ENCODE assay signal across 27 cellular contexts in the genomic region with DNA sequence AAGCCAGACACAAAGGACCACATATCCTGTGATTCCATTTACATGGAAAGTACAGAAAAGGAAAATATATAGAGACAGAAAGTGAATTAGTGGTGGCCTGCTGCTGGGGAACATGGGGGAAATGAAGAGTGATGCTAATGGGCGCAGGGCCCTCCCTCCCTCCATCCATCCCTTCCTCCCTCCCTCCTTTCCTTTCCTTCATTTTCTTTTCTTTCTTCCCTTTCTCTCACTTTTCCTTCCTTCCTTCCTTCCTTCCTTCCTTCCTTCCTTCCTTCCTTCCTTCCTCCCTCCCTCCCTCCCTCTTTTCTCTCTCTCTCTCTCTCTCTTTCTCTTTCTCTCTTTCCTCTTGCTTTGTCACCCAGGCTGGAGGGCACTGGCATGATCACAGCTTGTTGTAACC.
"Had no signal": no experiment of that assay in that cellular context is flagged by ENCODE, and none has a peak within 500 bp of the region (broad histone marks: within the 10 kb centered on the region; RNA-seq: fewer than 3 reads in every experiment).

No MANE protein-coding gene starts in this region.

- H3K27ac Mint-ChIP-seq: activated CD4-positive, alpha-beta memory T cell treated with anti-CD3 and anti-CD28 coated beads, Interleukin-2, amount 10 ng/mL, durations not matched to agents 7 days and 5 days; activated CD4-positive, alpha-beta T cell treated with anti-CD3 and anti-CD28 coated beads for 36 hours; activated CD4-positive, alpha-beta T cell treated with anti-CD3 and anti-CD28 coated beads, Interleukin-2, amount 10 ng/mL, durations not matched to agents 7 days and 5 days; activated naive CD4-positive, alpha-beta T cell treated with anti-CD3 and anti-CD28 coated beads, Interleukin-2, amount 10 ng/mL, durations not matched to agents 7 days and 5 days; activated naive CD8-positive, alpha-beta T cell; activated T-helper 1 cell treated with anti-CD3 and anti-CD28 coated beads, Interleukin-12 subunit alpha, Interleukin-12 subunit beta, Interleukin-2, Interleukin-4 antibody, amounts not matched to agents 30 ng/mL and 10 ng/mL and 1 ng/mL, durations not matched to agents 14 hours and 24 hours and 36 hours; activated T-helper 2 cell treated with anti-CD3 and anti-CD28 coated beads, Interferon-gamma antibody, Interleukin-2, Interleukin-4, amounts not matched to agents 10 μg/mL and 5 μg/mL and 100 μg/mL, durations not matched to agents 14 hours and 24 hours and 36 hours; brain had no signal

- H3K4me3 Mint-ChIP-seq: activated CD4-positive, alpha-beta memory T cell treated with anti-CD3 and anti-CD28 coated beads, Interleukin-2, amount 10 ng/mL, durations not matched to agents 7 days and 5 days; activated CD4-positive, alpha-beta T cell treated with anti-CD3 and anti-CD28 coated beads for 36 hours; activated CD4-positive, alpha-beta T cell treated with anti-CD3 and anti-CD28 coated beads, Interleukin-2, amount 10 ng/mL, durations not matched to agents 7 days and 5 days; activated naive CD4-positive, alpha-beta T cell treated with anti-CD3 and anti-CD28 coated beads, Interleukin-2, amount 10 ng/mL, durations not matched to agents 7 days and 5 days; activated naive CD8-positive, alpha-beta T cell; activated T-cell treated with anti-CD3 and anti-CD28 coated beads, Interleukin-2, amount 50 U/mL, for 4 hours; activated T-helper 1 cell treated with anti-CD3 and anti-CD28 coated beads, Interleukin-12 subunit alpha, Interleukin-12 subunit beta, Interleukin-2, Interleukin-4 antibody, amounts not matched to agents 30 ng/mL and 10 ng/mL and 1 ng/mL, durations not matched to agents 14 hours and 24 hours and 36 hours; brain had no signal

- H3K27ac ChIP-seq: ascending aorta, breast epithelium, cardiac muscle cell, colonic mucosa, epithelial cell of prostate, esophagus squamous epithelium, gastroesophageal sphincter, heart right ventricle had no signal

- DNase-seq: activated CD4-positive, alpha-beta memory T cell treated with anti-CD3 and anti-CD28 coated beads, Interleukin-2, amount 10 ng/mL, durations not matched to agents 7 days and 5 days; activated CD4-positive, alpha-beta T cell treated with anti-CD3 and anti-CD28 coated beads for 36 hours; activated CD4-positive, alpha-beta T cell treated with anti-CD3 and anti-CD28 coated beads, Interleukin-2, amount 10 ng/mL, durations not matched to agents 7 days and 5 days; activated CD4-positive, alpha-beta T cell treated with anti-CD3 and anti-CD28 coated beads, Interleukin-2, amount 50 U/mL, for 4 hours; activated CD4-positive, CD25-positive, alpha-beta regulatory T cell; activated CD4-positive, CD25-positive, alpha-beta regulatory T cell treated with anti-CD3 and anti-CD28 coated beads, Interleukin-2, amount 50 U/mL, for 72 hours; activated CD8-positive, alpha-beta memory T cell treated with anti-CD3 and anti-CD28 coated beads, Interleukin-2, amount 50 U/mL, for 48 hours; activated effector memory CD4-positive, alpha-beta T cell treated with anti-CD3 and anti-CD28 coated beads, Interleukin-2, amount 50 U/mL, for 16 hours; activated naive CD4-positive, alpha-beta T cell treated with anti-CD3 and anti-CD28 coated beads, Interleukin-2, amount 10 ng/mL, durations not matched to agents 7 days and 5 days; activated T-cell treated with anti-CD3 and anti-CD28 coated beads for 4 hours; activated T-cell treated with anti-CD3 and anti-CD28 coated beads, Interleukin-2, amount 50 U/mL, for 4 hours; central memory CD4-positive, alpha-beta T cell; cerebellar nuclear complex; colonic mucosa; effector CD8-positive, alpha-beta T cell; esophagus squamous epithelium; heart right ventricle; T-helper 2 cell had no signal

- H3K36me3 Mint-ChIP-seq: brain had no signal

- H3K4me3 ChIP-seq: ascending aorta, breast epithelium, cardiac muscle cell, colonic mucosa, esophagus squamous epithelium, gastroesophageal sphincter, heart right ventricle had no signal

- H3K27me3 Mint-ChIP-seq: activated CD4-positive, alpha-beta memory T cell treated with anti-CD3 and anti-CD28 coated beads, Interleukin-2, amount 10 ng/mL, durations not matched to agents 7 days and 5 days; activated CD4-positive, alpha-beta T cell treated with anti-CD3 and anti-CD28 coated beads for 36 hours; activated CD4-positive, alpha-beta T cell treated with anti-CD3 and anti-CD28 coated beads, Interleukin-2, amount 10 ng/mL, durations not matched to agents 7 days and 5 days; activated naive CD4-positive, alpha-beta T cell treated with anti-CD3 and anti-CD28 coated beads, Interleukin-2, amount 10 ng/mL, durations not matched to agents 7 days and 5 days; activated naive CD8-positive, alpha-beta T cell; brain had no signal

- H3K9me3 ChIP-seq: ascending aorta, breast epithelium, colonic mucosa, esophagus squamous epithelium, gastroesophageal sphincter, heart right ventricle had no signal

- H3K4me1 ChIP-seq: ascending aorta, breast epithelium, colonic mucosa had no signal

- H3K36me3 ChIP-seq: ascending aorta, breast epithelium, cardiac muscle cell, colonic mucosa had no signal

- H3K9me3 Mint-ChIP-seq: activated CD4-positive, alpha-beta memory T cell treated with anti-CD3 and anti-CD28 coated beads, Interleukin-2, amount 10 ng/mL, durations not matched to agents 7 days and 5 days; activated CD4-positive, alpha-beta T cell treated with anti-CD3 and anti-CD28 coated beads, Interleukin-2, amount 10 ng/mL, durations not matched to agents 7 days and 5 days; activated naive CD4-positive, alpha-beta T cell treated with anti-CD3 and anti-CD28 coated beads, Interleukin-2, amount 10 ng/mL, durations not matched to agents 7 days and 5 days; activated T-cell treated with anti-CD3 and anti-CD28 coated beads, Interleukin-2, amount 50 U/mL, for 4 hours; activated T-helper 1 cell treated with anti-CD3 and anti-CD28 coated beads, Interleukin-12 subunit alpha, Interleukin-12 subunit beta, Interleukin-2, Interleukin-4 antibody, amounts not matched to agents 30 ng/mL and 10 ng/mL and 1 ng/mL, durations not matched to agents 14 hours and 24 hours and 36 hours; activated T-helper 2 cell treated with anti-CD3 and anti-CD28 coated beads, Interferon-gamma antibody, Interleukin-2, Interleukin-4, amounts not matched to agents 10 μg/mL and 5 μg/mL and 100 μg/mL, durations not matched to agents 14 hours and 24 hours and 36 hours had no signal

- ATAC-seq: activated CD4-positive, alpha-beta T cell treated with anti-CD3 and anti-CD28 coated beads for 36 hours; activated T-cell treated with anti-CD3 and anti-CD28 coated beads, Interleukin-2, amount 50 U/mL, for 4 hours; gastroesophageal sphincter; heart right ventricle had no signal
